Comparison of ENCODE assay signal across 8 cellular contexts in genomic region chr20:5402903-5403531, GRCh38.
DNase-seq lines count a peak whose midpoint lies in the region; ATAC-seq and TF ChIP-seq lines count a peak whose summit lies in the region.

No MANE protein-coding gene starts in this region.

- DNase-seq in activated CD4-positive, alpha-beta T cell treated with anti-CD3 and anti-CD28 coated beads for 48 hours: peak; percentile 41
- DNase-seq in activated CD4-positive, alpha-beta T cell treated with anti-CD3 and anti-CD28 coated beads, Interleukin-2, amount 50 U/mL, for 4 hours: no peak
- DNase-seq in NCI-H1694 treated with DMSO at 0.1 percent for 48 hours (lab: John Stamatoyannopoulos, UW): peak; percentile 18
- peak; percentile 21 to 41 for DNase-seq in cardiac fibroblast (ENCODE audit: low read depth in 2 of 2)
- DNase-seq in retina: peak; percentile 5
- DNase-seq in medulla oblongata (ENCODE audit: extremely low spot score): no peak
- no peak for DNase-seq in DMS114 treated with DMSO at 0.1 percent for 48 hours (lab: John Stamatoyannopoulos, UW; ENCODE audit: unreplicated experiment)

- H3K4me3 ChIP-seq in cardiac fibroblast (replicated peaks in 1 of 2; ENCODE audit: low read depth in 2 of 2, low read length in 2 of 2): no peak overlapping the region

- ATAC-seq in GM21825 (IDR thresholded peaks at IDR 0.05; ENCODE audit: unreplicated experiment): peak; percentile 75

- TF ChIP-seq CTCF in cardiac fibroblast (IDR thresholded peaks at IDR 0.05; ENCODE audit: low read depth, low read length): peak; percentile 76

Comparison
In these comparisons a context has a peak if more than half of its experiments do, and no peak if none do; other contexts are left out.
1. DNase-seq: peak in activated CD4-positive, alpha-beta T cell treated with anti-CD3 and anti-CD28 coated beads for 48 hours (single experiment), NCI-H1694 treated with DMSO at 0.1 percent for 48 hours (single experiment), cardiac fibroblast (2 of 2) and retina (single experiment); none in activated CD4-positive, alpha-beta T cell treated with anti-CD3 and anti-CD28 coated beads, Interleukin-2, amount 50 U/mL, for 4 hours (0 of 2), medulla oblongata (single experiment) and DMS114 treated with DMSO at 0.1 percent for 48 hours (single experiment).